ENCODE assay signal across 26 cellular contexts in the genomic region with DNA sequence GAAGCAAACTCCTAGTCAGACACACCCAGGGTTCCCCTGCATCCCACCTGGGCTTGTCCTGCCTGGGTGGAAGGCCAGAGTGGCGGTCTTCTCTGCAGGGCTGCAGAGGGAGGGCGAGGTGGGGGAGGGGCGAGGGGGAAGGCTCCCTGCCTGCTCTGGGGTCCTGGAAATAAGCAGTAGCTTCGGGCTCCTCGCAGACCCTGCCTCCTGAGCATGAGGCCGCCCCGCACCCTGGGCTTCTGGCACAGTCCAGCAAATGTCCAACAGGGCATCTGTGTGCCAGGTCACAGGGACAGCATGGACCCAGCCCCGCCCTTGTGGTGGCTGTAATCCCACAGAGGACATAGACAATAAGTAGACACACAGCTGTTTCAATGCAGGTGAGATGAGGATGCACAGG.
"Had no signal": no experiment of that assay in that cellular context is flagged by ENCODE, and none has a peak within 500 bp of the region (broad histone marks: within the 10 kb centered on the region; RNA-seq: fewer than 3 reads in every experiment).

No MANE protein-coding gene starts in this region.

- H3K4me1 ChIP-seq: pancreas, prostate gland, right atrium auricular region, right lobe of liver, sigmoid colon, stomach, thyroid gland, tibial nerve, upper lobe of left lung, uterus had no signal

- DNase-seq: naive B cell; naive thymus-derived CD8-positive, alpha-beta T cell; nephron progenitor cell; occipital lobe; retina; right lobe of liver; sigmoid colon; small intestine; stimulated activated CD4-positive, alpha-beta T cell treated with anti-CD3 and anti-CD28 coated beads, Interleukin-15, amount 100 ng/mL, for 24 hours; stimulated activated CD4-positive, alpha-beta T cell treated with anti-CD3 and anti-CD28 coated beads, Interleukin-2, amount 100 ng/mL, for 24 hours; stimulated activated CD4-positive, alpha-beta T cell treated with anti-CD3 and anti-CD28 coated beads, Interleukin-2, amount 100 ng/mL, for 48 hours; stimulated activated CD4-positive, alpha-beta T cell treated with anti-CD3 and anti-CD28 coated beads, Interleukin-4, amount 100 ng/mL, for 24 hours; stimulated activated naive B cell treated with anti-CD40 and anti-IgM and Interleukin-4, amounts not matched to agents 10 μg/mL and 1 μg/mL and 100 μg/mL, for 72 hours; stimulated activated naive CD4-positive, alpha-beta T cell treated with Interleukin-2 at 50 U/mL for 16 hours; stomach; thyroid gland; trophoblast cell; uterus had no signal

- H3K4me3 ChIP-seq: pancreas, prostate gland, right atrium auricular region, right lobe of liver, sigmoid colon, stomach, thoracic aorta, thyroid gland, tibial nerve, upper lobe of left lung, uterus had no signal

- H3K9me3 ChIP-seq: pancreas, prostate gland, right lobe of liver, thoracic aorta, thyroid gland, upper lobe of left lung, uterus had no signal

- H3K27ac ChIP-seq: pancreas, prostate gland, right atrium auricular region, right lobe of liver, sigmoid colon, stomach, thoracic aorta, thyroid gland, tibial nerve, upper lobe of left lung, uterus had no signal

- FAIRE-seq: pancreas, small intestine had no signal

- H3K36me3 ChIP-seq: pancreas, prostate gland, right atrium auricular region, right lobe of liver, sigmoid colon, stomach, thoracic aorta, thyroid gland, tibial nerve, upper lobe of left lung, uterus had no signal

- ATAC-seq: naive thymus-derived CD8-positive, alpha-beta T cell; natural killer cell treated with Interleukin-12 subunit alpha and Interleukin-12 subunit beta and Interleukin-15 and Interleukin-18, amount 100 ng/mL, for 72 hours; pancreas; right lobe of liver; stimulated activated effector memory CD8-positive, alpha-beta T cell treated with anti-CD3 and anti-CD28 coated beads, Interleukin-12 subunit alpha, Interleukin-12 subunit beta, amount 100 ng/mL, for 72 hours; stimulated activated naive B cell treated with anti-CD40 and anti-IgM and Interleukin-4, amounts not matched to agents 10 μg/mL and 1 μg/mL and 100 μg/mL, for 72 hours had no signal

- H3K27me3 ChIP-seq: pancreas, right atrium auricular region, right lobe of liver, thyroid gland, tibial nerve, upper lobe of left lung, uterus had no signal
